9 cellular contexts compared by ENCODE assay signal in the genomic region with DNA sequence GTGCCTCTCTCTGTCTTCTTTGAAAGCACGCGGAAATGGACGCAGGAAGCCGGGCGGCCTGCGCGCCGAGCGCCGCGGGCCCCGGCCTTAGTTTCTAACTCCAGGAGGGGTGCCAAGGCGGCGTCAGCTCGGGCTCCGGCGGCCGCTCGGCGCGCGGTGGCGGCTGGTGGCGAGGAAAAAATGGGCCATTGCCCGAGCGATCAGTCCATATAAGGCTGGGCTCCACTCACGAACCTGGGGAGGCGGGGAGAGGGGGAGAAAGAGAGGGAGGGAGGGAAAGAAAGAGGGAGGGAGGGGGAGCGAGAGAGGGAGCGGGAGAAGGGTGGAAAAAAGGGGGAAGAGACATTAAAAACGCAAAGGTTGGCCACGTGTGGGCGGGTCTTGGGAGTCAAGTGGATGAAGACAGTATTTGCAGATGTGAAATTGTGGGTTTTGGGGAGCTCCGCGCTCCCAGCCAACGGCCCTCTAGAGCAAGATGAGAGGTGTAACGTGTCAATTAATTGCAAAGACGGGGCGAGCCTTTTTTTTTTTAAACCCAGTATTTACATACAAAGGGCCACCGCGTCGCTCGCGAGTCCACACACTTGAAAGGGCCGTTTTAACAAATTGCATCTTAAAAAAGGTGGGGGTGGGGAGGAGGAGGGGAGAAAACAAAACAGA. TPM values are rescaled to one million over a fixed set of nuclear protein-coding genes. Genes with fewer than 3 reads are reported as not detected.
DNase-seq lines count a peak whose midpoint lies in the region; ATAC-seq and TF ChIP-seq lines count a peak whose summit lies in the region.
"Had no signal": no experiment of that assay in that cellular context is flagged by ENCODE, and none has a peak within 500 bp of the region (broad histone marks: within the 10 kb centered on the region; RNA-seq: fewer than 3 reads in every experiment).

Gene NKX2-2 (minus strand): TSS at position 184 of the 660 bp plus-strand sequence. CDS start 395 bp downstream, outside the sequence.

- no peak for DNase-seq in T-helper 2 cell treated with Interferon-gamma antibody and Interleukin-4, amounts not matched to agents 5 μg/mL and 100 μg/mL, for 36 hours (ENCODE audit: low spot score)
- DNase-seq in T-helper 2 cell: no peak
- DNase-seq in T-cell: no peak
- DNase-seq in stimulated activated naive CD8-positive, alpha-beta T cell treated with anti-CD3 and anti-CD28 coated beads, Interleukin-15, amount 100 ng/mL, for 72 hours: no peak
- no peak for DNase-seq in brain microvascular endothelial cell
- DNase-seq in HPDE6-E6E7 (ENCODE audit: extremely low spot score): no peak

- peak within 1 kb of the TSS; percentile 43 for H3K4me3 ChIP-seq in iPS-18c (ENCODE audit: insufficient read depth, low read depth, low read length)
- no peak within 1 kb of the TSS for H3K4me3 ChIP-seq in brain microvascular endothelial cell (ENCODE audit: low read depth, low read length)

- no peaks in the 10 kb centered on the region for H3K36me3 Mint-ChIP-seq in T-helper 2 cell treated with Interferon-gamma antibody and Interleukin-4, amounts not matched to agents 5 μg/mL and 100 μg/mL, for 36 hours (ENCODE audit: low read depth)
- H3K36me3 Mint-ChIP-seq in T-cell: no peaks in the 10 kb centered on the region

- H3K27ac ChIP-seq in brain microvascular endothelial cell: no peak within 1 kb of the TSS

- H3K9me3 Mint-ChIP-seq in T-helper 2 cell treated with Interferon-gamma antibody and Interleukin-4, amounts not matched to agents 5 μg/mL and 100 μg/mL, for 36 hours: no peaks in the 10 kb centered on the region
- no peaks in the 10 kb centered on the region for H3K9me3 Mint-ChIP-seq in T-cell
- no peaks in the 10 kb centered on the region for H3K9me3 Mint-ChIP-seq in stimulated activated naive CD8-positive, alpha-beta T cell treated with anti-CD3 and anti-CD28 coated beads, Interleukin-15, amount 100 ng/mL, for 72 hours

- CTCF ChIA-PET in T-cell (lab: Charles Lee): no interaction called here

- in situ Hi-C loops in brain microvascular endothelial cell (cut with HindIII; ENCODE audit: low pct_ligation_motif_present, low sequenced_read_pairs): no loop called here

- H3K9me3 ChIP-seq in iPS-18c (ENCODE audit: control insufficient read depth, insufficient read depth, low read length): peaks cover 2% of the 10 kb centered on the region

- POLR2A ChIA-PET in T-cell (lab: Charles Lee): no interaction called here

- peaks cover 86% of the 10 kb centered on the region for H3K27me3 ChIP-seq in brain microvascular endothelial cell (replicated peaks)

- H3K36me3 ChIP-seq in brain microvascular endothelial cell (replicated peaks): no peaks in the 10 kb centered on the region

- ATAC-seq in T-cell (replicated peaks in 1 of 4) (no peak), GM21367 (IDR thresholded peaks at IDR 0.05; ENCODE audit: unreplicated experiment) (no peak)
- no peak for ATAC-seq in stimulated activated naive CD8-positive, alpha-beta T cell treated with anti-CD3 and anti-CD28 coated beads, Interleukin-15, amount 100 ng/mL, for 72 hours

- peak within 1 kb of the TSS; percentile 32 for H3K4me3 Mint-ChIP-seq in T-helper 2 cell treated with Interferon-gamma antibody and Interleukin-4, amounts not matched to agents 5 μg/mL and 100 μg/mL, for 36 hours
- peak within 1 kb of the TSS; percentile 55 to 72 (median 59) for H3K4me3 Mint-ChIP-seq in T-cell
- H3K4me3 Mint-ChIP-seq in stimulated activated naive CD8-positive, alpha-beta T cell treated with anti-CD3 and anti-CD28 coated beads, Interleukin-15, amount 100 ng/mL, for 72 hours: peak within 1 kb of the TSS; percentile 76 to 81

- peaks cover 77% of the 10 kb centered on the region for H3K27me3 Mint-ChIP-seq in T-helper 2 cell treated with Interferon-gamma antibody and Interleukin-4, amounts not matched to agents 5 μg/mL and 100 μg/mL, for 36 hours (ENCODE audit: low read depth)
- H3K27me3 Mint-ChIP-seq in T-cell: peaks cover 58 to 79% of the 10 kb centered on the region in 2 donors
- peaks cover 100% of the 10 kb centered on the region for H3K27me3 Mint-ChIP-seq in stimulated activated naive CD8-positive, alpha-beta T cell treated with anti-CD3 and anti-CD28 coated beads, Interleukin-15, amount 100 ng/mL, for 72 hours

- peaks cover 14% of the 10 kb centered on the region for H3K4me1 Mint-ChIP-seq in T-helper 2 cell treated with Interferon-gamma antibody and Interleukin-4, amounts not matched to agents 5 μg/mL and 100 μg/mL, for 36 hours (ENCODE audit: low read depth)
- peaks cover 60 to 68% (median 62%) of the 10 kb centered on the region in 3 donors for H3K4me1 Mint-ChIP-seq in T-cell
- peaks cover 97% of the 10 kb centered on the region for H3K4me1 Mint-ChIP-seq in stimulated activated naive CD8-positive, alpha-beta T cell treated with anti-CD3 and anti-CD28 coated beads, Interleukin-15, amount 100 ng/mL, for 72 hours

- TF ChIP-seq CTCF in brain microvascular endothelial cell (IDR thresholded peaks at IDR 0.05; ENCODE audit: low read depth, low read length, missing control alignments): no peak

- H3K27ac Mint-ChIP-seq in T-helper 2 cell treated with Interferon-gamma antibody and Interleukin-4, amounts not matched to agents 5 μg/mL and 100 μg/mL, for 36 hours: no peak within 1 kb of the TSS
- no peak within 1 kb of the TSS for H3K27ac Mint-ChIP-seq in T-cell
- H3K27ac Mint-ChIP-seq in stimulated activated naive CD8-positive, alpha-beta T cell treated with anti-CD3 and anti-CD28 coated beads, Interleukin-15, amount 100 ng/mL, for 72 hours: no peak within 1 kb of the TSS

RNA-seq across cellular contexts. Expression of gene NKX2-2, which starts in this region (rescaled TPM):
- not detected for total RNA-seq in T-cell
- total RNA-seq: liver had no signal
